ENCODE assay signal across 2 cellular contexts in the genomic region with DNA sequence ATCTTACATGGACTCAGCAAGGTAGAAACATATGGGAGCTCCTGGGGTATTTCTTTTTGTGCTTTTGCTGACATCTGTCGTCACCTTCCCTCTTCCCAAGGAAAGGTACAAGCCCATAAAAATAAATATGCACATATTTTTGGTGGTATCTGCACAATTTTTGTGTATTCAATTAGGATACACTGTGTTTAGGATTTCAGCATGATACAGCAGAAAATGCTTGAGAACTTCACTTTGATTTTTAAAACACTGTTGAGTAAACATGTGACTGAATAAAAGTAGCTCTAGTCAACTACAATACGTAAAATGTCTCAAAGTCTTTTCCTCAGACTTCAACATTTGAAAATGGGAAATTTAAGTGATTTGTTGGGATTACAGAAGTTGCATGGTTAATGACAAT.
TF ChIP-seq lines count a peak whose summit lies in the region.

No MANE protein-coding gene starts in this region.

TF ChIP-seq in IMR-90, 13 proteins besides CTCF, POLR2A, EP300 and RAD21:
- TF ChIP-seq NFE2L2 (IDR thresholded peaks at IDR 0.05; ENCODE audit: low read depth, low read length) (peak; percentile 34; the same call in 1 of the 2 replicates), MAFK (IDR thresholded peaks at IDR 0.05; ENCODE audit: low read depth, low read length) (no peak), MAZ (IDR thresholded peaks at IDR 0.05; ENCODE audit: borderline replicate concordance, low read depth, low read length) (no peak), CHD1 (IDR thresholded peaks at IDR 0.05; ENCODE audit: low read depth, low read length) (no peak), RFX5 (IDR thresholded peaks at IDR 0.05; ENCODE audit: low read depth, low read length) (no peak), RCOR1 (IDR thresholded peaks at IDR 0.05; ENCODE audit: insufficient replicate concordance, low read length) (no peak)
- TF ChIP-seq, protein P1, sequence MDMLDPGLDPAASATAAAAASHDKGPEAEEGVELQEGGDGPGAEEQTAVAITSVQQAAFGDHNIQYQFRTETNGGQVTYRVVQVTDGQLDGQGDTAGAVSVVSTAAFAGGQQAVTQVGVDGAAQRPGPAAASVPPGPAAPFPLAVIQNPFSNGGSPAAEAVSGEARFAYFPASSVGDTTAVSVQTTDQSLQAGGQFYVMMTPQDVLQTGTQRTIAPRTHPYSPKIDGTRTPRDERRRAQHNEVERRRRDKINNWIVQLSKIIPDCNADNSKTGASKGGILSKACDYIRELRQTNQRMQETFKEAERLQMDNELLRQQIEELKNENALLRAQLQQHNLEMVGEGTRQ (IDR thresholded peaks at IDR 0.05; ENCODE audit: low read depth, low read length) = no peak

TF ChIP-seq in SK-N-SH, 30 proteins besides CTCF, POLR2A, EP300 and RAD21:
- TF ChIP-seq TEAD4 (IDR thresholded peaks at IDR 0.05; ENCODE audit: borderline replicate concordance, insufficient read depth) (no peak), NFIC (IDR thresholded peaks at IDR 0.05; ENCODE audit: borderline replicate concordance) (no peak), MXI1 (IDR thresholded peaks at IDR 0.05; ENCODE audit: low read depth, low read length) (no peak), POLR2AphosphoS5 (IDR thresholded peaks at IDR 0.05; ENCODE audit: low read depth, low read length) (no peak)
- TF ChIP-seq, protein P2, sequence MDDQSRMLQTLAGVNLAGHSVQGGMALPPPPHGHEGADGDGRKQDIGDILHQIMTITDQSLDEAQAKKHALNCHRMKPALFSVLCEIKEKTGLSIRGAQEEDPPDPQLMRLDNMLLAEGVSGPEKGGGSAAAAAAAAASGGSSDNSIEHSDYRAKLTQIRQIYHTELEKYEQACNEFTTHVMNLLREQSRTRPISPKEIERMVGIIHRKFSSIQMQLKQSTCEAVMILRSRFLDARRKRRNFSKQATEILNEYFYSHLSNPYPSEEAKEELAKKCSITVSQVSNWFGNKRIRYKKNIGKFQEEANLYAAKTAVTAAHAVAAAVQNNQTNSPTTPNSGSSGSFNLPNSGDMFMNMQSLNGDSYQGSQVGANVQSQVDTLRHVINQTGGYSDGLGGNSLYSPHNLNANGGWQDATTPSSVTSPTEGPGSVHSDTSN (IDR thresholded peaks at IDR 0.05) = no peak
- TF ChIP-seq, protein P3, sequence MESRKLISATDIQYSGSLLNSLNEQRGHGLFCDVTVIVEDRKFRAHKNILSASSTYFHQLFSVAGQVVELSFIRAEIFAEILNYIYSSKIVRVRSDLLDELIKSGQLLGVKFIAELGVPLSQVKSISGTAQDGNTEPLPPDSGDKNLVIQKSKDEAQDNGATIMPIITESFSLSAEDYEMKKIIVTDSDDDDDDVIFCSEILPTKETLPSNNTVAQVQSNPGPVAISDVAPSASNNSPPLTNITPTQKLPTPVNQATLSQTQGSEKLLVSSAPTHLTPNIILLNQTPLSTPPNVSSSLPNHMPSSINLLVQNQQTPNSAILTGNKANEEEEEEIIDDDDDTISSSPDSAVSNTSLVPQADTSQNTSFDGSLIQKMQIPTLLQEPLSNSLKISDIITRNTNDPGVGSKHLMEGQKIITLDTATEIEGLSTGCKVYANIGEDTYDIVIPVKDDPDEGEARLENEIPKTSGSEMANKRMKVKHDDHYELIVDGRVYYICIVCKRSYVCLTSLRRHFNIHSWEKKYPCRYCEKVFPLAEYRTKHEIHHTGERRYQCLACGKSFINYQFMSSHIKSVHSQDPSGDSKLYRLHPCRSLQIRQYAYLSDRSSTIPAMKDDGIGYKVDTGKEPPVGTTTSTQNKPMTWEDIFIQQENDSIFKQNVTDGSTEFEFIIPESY (IDR thresholded peaks at IDR 0.05; ENCODE audit: borderline replicate concordance, low read depth) = no peak
